ENCODE assay signal across 15 cellular contexts in genomic region chr5:151694035-151694485, GRCh38. TPM values are rescaled to one million over a fixed set of nuclear protein-coding genes. Genes with fewer than 3 reads are reported as not detected.
A peak's percentile ranks its signal among the peaks of the same experiment; 100 is the strongest.
DNase-seq lines count a peak whose midpoint lies in the region; ATAC-seq and TF ChIP-seq lines count a peak whose summit lies in the region.
"Had no signal": no experiment of that assay in that cellular context is flagged by ENCODE, and none has a peak within 500 bp of the region (broad histone marks: within the 10 kb centered on the region; RNA-seq: fewer than 3 reads in every experiment).

No MANE protein-coding gene starts in this region.

- intact Hi-C loops in spleen (cut with DNase I; ENCODE audit: low total_unique reads) = no loop called here

- TF ChIP-seq POLR2A in spleen (IDR thresholded peaks at IDR 0.05) = no peak

- no peaks in the 10 kb centered on the region for H3K27me3 ChIP-seq in MG63
- peaks cover 0 to 5% (median 0%) of the 10 kb centered on the region in 7 donors for H3K27me3 ChIP-seq in spleen (replicated peaks in 1 of 7)
- H3K27me3 ChIP-seq: cardiac muscle cell had no signal

- no peak for TF ChIP-seq CTCF in spleen (IDR thresholded peaks at IDR 0.05 in 8 of 11, conservative IDR thresholded peaks at IDR 0.05 in 3 of 11)

- peak; percentile 72 for DNase-seq in MG63
- DNase-seq in caudate nucleus (lab: John Stamatoyannopoulos, UW) = peak in 58 of 61 donors; percentile 20 to 92 (median 75)
- DNase-seq in spleen = no peak
- DNase-seq in NCI-H510A treated with DMSO at 0.1 percent for 48 hours (lab: John Stamatoyannopoulos, UW) = no peak
- no peak for DNase-seq in GF-D8 (lab: John Stamatoyannopoulos, UW)
- DNase-seq: CD4-positive, CD25-positive, alpha-beta regulatory T cell; erythroblast; NCI-H1436; stimulated activated CD4-positive, alpha-beta T cell treated with anti-CD3 and anti-CD28 coated beads, Interleukin-4, amount 100 ng/mL, for 24 hours; stimulated activated naive CD8-positive, alpha-beta T cell treated with anti-CD3 and anti-CD28 coated beads, Interleukin-15, amount 100 ng/mL, for 72 hours had no signal

- H3K4me3 ChIP-seq in MG63 (no peak overlapping the region), mesodermal cell (ENCODE audit: extremely low read depth, insufficient read depth, low read length, poor library complexity, severe bottlenecking) (no peak overlapping the region), spleen (no peak overlapping the region)
- H3K4me3 ChIP-seq: cardiac muscle cell had no signal

- H3K4me1 ChIP-seq in mesodermal cell (ENCODE audit: control insufficient read depth, insufficient read depth, low read length, poor library complexity, severe bottlenecking) = peaks cover 45% of the 10 kb centered on the region
- H3K4me1 ChIP-seq in spleen = peaks cover 0 to 24% (median 5%) of the 10 kb centered on the region in 6 donors

- WGBS in mesodermal cell (ENCODE audit: insufficient coverage in 2 of 2), 2 experiments = 86 to 88% methylated on average over 1 to 2 of the region's 3 CpGs
- WGBS in spleen, 5 donors = 63 to 84% (median 72%) methylated on average over 3 of the region's 3 CpGs

- ATAC-seq in HG02938 (IDR thresholded peaks at IDR 0.05; ENCODE audit: unreplicated experiment) (no peak), HG02642 (IDR thresholded peaks at IDR 0.05; ENCODE audit: poor library complexity, unreplicated experiment) (no peak)
- ATAC-seq: activated CD4-positive, CD25-positive, alpha-beta regulatory T cell treated with anti-CD3 and anti-CD28 coated beads, Interleukin-2, amount 50 U/mL, for 24 hours; stimulated activated naive CD8-positive, alpha-beta T cell treated with anti-CD3 and anti-CD28 coated beads, Interleukin-15, amount 100 ng/mL, for 72 hours had no signal

- no peaks in the 10 kb centered on the region for H3K36me3 ChIP-seq in MG63
- H3K36me3 ChIP-seq in mesodermal cell (ENCODE audit: control insufficient read depth, insufficient read depth, low read length) = no peaks in the 10 kb centered on the region
- H3K36me3 ChIP-seq in spleen = no peaks in the 10 kb centered on the region
- H3K36me3 ChIP-seq: cardiac muscle cell had no signal

- no peaks in the 10 kb centered on the region for H3K9me3 ChIP-seq in MG63
- no peaks in the 10 kb centered on the region for H3K9me3 ChIP-seq in mesodermal cell (ENCODE audit: control insufficient read depth, low read length)
- no peaks in the 10 kb centered on the region for H3K9me3 ChIP-seq in spleen

- peak overlapping the region; percentile 93 for H3K27ac ChIP-seq in caudate nucleus (ENCODE audit: low read depth, low read length)
- peak overlapping the region; percentile 51 for H3K27ac ChIP-seq in mesodermal cell (ENCODE audit: low read depth, low read length, severe bottlenecking)
- H3K27ac ChIP-seq in spleen = peak overlapping the region in 7 of 8 donors; percentile 26 to 77 (median 65)
- H3K27ac ChIP-seq: cardiac muscle cell had no signal

RNA-seq across cellular contexts. Expression of gene SPARC, which starts 7.3 kb away (rescaled TPM):
- 1,117 and 1,361 TPM in 2 replicates for total RNA-seq in MG63 (2014; rRNA removed; shearing (Covaris generic); ENCODE audit: low replicate concordance)
- 2,112 TPM for polyA plus RNA-seq in mesodermal cell (2013, experiment 1 of 2)
- polyA plus RNA-seq in mesodermal cell (2013, experiment 2 of 2) = 2,024 TPM
- total RNA-seq in spleen = 100 to 1,000 TPM; 320 to 963 (median 552) TPM
- polyA plus RNA-seq in spleen = 100 to 1,000 TPM in 2 of 3 donors, 10 to 100 TPM in 1; 76.5 to 195 (median 135) TPM
- polyA plus RNA-seq: CD4-positive, CD25-positive, alpha-beta regulatory T cell had no signal

Comparison
In these comparisons a context has a peak if more than half of its experiments do, and no peak if none do; other contexts are left out.
1. DNase-seq: peak in MG63 (single experiment) and caudate nucleus (58 of 61); none in spleen (single experiment), NCI-H510A treated with DMSO at 0.1 percent for 48 hours (single experiment) and GF-D8 (single experiment).
2. Peak in every context shown above with its lines, with median percentiles within 50 percentile points of each other: H3K27ac ChIP-seq.